Comparison of ENCODE assay signal across 8 cellular contexts in genomic region chr9:78121488-78121887, GRCh38.
A peak's percentile ranks its signal among the peaks of the same experiment; 100 is the strongest.
DNase-seq lines count a peak whose midpoint lies in the region; ATAC-seq, FAIRE-seq and TF ChIP-seq lines count a peak whose summit lies in the region.

No MANE protein-coding gene starts in this region.

- H3K4me1 ChIP-seq in SK-N-SH (ENCODE audit: control insufficient read depth in 1 of 2, insufficient read depth in 2 of 2, low read depth in 1 of 2, low read length in 1 of 2) (no peaks in the 10 kb centered on the region; a peak in 1 of 4 replicates), right atrium auricular region (no peaks in the 10 kb centered on the region), small intestine (ENCODE audit: control insufficient read depth in 2 of 2, insufficient read depth in 1 of 2, low read depth in 1 of 2, low read length in 1 of 2) (no peaks in the 10 kb centered on the region)

- H3K27me3 ChIP-seq in SK-N-SH (ENCODE audit: insufficient read depth), result no peaks in the 10 kb centered on the region
- no peaks in the 10 kb centered on the region for H3K27me3 ChIP-seq in right atrium auricular region
- no peaks in the 10 kb centered on the region for H3K27me3 ChIP-seq in small intestine (ENCODE audit: control insufficient read depth in 2 of 2, insufficient read depth in 2 of 2, low read length in 2 of 2)

- H3F3A ChIP-seq in SK-N-SH (replicated peaks; ENCODE audit: insufficient read depth), result no peaks in the 10 kb centered on the region

- H3K4me2 ChIP-seq in SK-N-SH, result no peak overlapping the region

- in situ Hi-C loops in Caki2 (cut with HindIII; ENCODE audit: low pct_unique_long_range_greater_than_20kb, low sequenced_read_pairs), result no loop called here

- no peak overlapping the region for H3K4me3 ChIP-seq in SK-N-SH (ENCODE audit: low read depth in 2 of 2, low read length in 1 of 2)
- no peak overlapping the region for H3K4me3 ChIP-seq in right atrium auricular region
- H3K4me3 ChIP-seq in small intestine (ENCODE audit: low read depth in 1 of 2, low read length in 2 of 2), result no peak overlapping the region

- H3K79me2 ChIP-seq in SK-N-SH (ENCODE audit: insufficient read depth), result no peaks in the 10 kb centered on the region

- no peak for FAIRE-seq in small intestine (lab: Jason Lieb, UNC)

- DNase-seq in Caki2 (ENCODE audit: low read depth) (peak; percentile 11), SK-N-SH (peak; percentile 39), anterior cingulate cortex (lab: John Stamatoyannopoulos, UW) (peak in 52 of 58 donors; percentile 3 to 82 (median 43)), right atrium auricular region (ENCODE audit: low spot score) (peak; percentile 70), small intestine (peak; percentile 48)

- TF ChIP-seq RAD21 in SK-N-SH (IDR thresholded peaks at IDR 0.05; ENCODE audit: low read length), result peak; percentile 89

- H3K27ac ChIP-seq in SK-N-SH (ENCODE audit: low read depth in 2 of 2, low read length in 1 of 2), result no peak overlapping the region
- no peak overlapping the region for H3K27ac ChIP-seq in right atrium auricular region
- H3K27ac ChIP-seq in small intestine (ENCODE audit: low read depth in 1 of 2, low read length in 1 of 2), result no peak overlapping the region

- WGBS in SK-N-SH (ENCODE audit: low lambda C conversion rate), result 35% methylated on average over 4 of the region's 4 CpGs
- 56 to 58% (median 57%) methylated on average over 4 of the region's 4 CpGs for WGBS in small intestine, 3 donors

- H3K9me3 ChIP-seq in SK-N-SH, result no peaks in the 10 kb centered on the region
- no peaks in the 10 kb centered on the region for H3K9me3 ChIP-seq in right atrium auricular region
- H3K9me3 ChIP-seq in small intestine (ENCODE audit: control insufficient read depth, low read depth), result no peaks in the 10 kb centered on the region

- no peaks in the 10 kb centered on the region for H3K36me3 ChIP-seq in SK-N-SH (replicated peaks in 1 of 2; ENCODE audit: control insufficient read depth in 1 of 2, insufficient read depth in 2 of 2, low read length in 1 of 2)
- no peaks in the 10 kb centered on the region for H3K36me3 ChIP-seq in right atrium auricular region
- H3K36me3 ChIP-seq in small intestine (ENCODE audit: control insufficient read depth in 2 of 2, insufficient read depth in 2 of 2, low read length in 2 of 2), result no peaks in the 10 kb centered on the region

- H2AFZ ChIP-seq in SK-N-SH (ENCODE audit: low read depth), result no peak overlapping the region

- H3K9me2 ChIP-seq in SK-N-SH, result no peaks in the 10 kb centered on the region

- H3K9ac ChIP-seq in SK-N-SH, result no peak overlapping the region

- no peaks in the 10 kb centered on the region for H4K20me1 ChIP-seq in SK-N-SH (ENCODE audit: insufficient read depth)

- no peak for TF ChIP-seq EP300 in SK-N-SH (IDR thresholded peaks at IDR 0.05; ENCODE audit: borderline replicate concordance in 1 of 2, low read depth in 1 of 2, low read length in 1 of 2)

- CTCF ChIA-PET in SK-N-SH (lab: Yijun Ruan, JAX), result interaction anchor here (0.8 to 4.9 kb wide), 16 partner anchors 8 to 955 kb away, joined by 3 to 26 read pairs (median 4); no protein-coding TSS in a partner anchor

- peak; percentile 64 for TF ChIP-seq CTCF in LNCAP (IDR thresholded peaks at IDR 0.05)
- TF ChIP-seq CTCF in SK-N-SH (IDR thresholded peaks at IDR 0.05), result peak; percentile 74
- TF ChIP-seq CTCF in right atrium auricular region (IDR thresholded peaks at IDR 0.05), result peak in 1 of 2 donors; percentile 62

- POLR2A ChIA-PET in SK-N-SH (lab: Yijun Ruan, JAX), result no interaction called here

- ATAC-seq in HG03280 (IDR thresholded peaks at IDR 0.05; ENCODE audit: unreplicated experiment) (no peak), GM18909 (IDR thresholded peaks at IDR 0.05; ENCODE audit: poor library complexity, unreplicated experiment) (no peak)

TF ChIP-seq in SK-N-SH, 30 proteins besides CTCF, POLR2A, EP300 and RAD21:
- TF ChIP-seq GATA2 (CRISPR knock-in tag; IDR thresholded peaks at IDR 0.05), result no peak
- peak; percentile 47 for TF ChIP-seq SMC3 (IDR thresholded peaks at IDR 0.05; ENCODE audit: low read depth, low read length)
- TF ChIP-seq TAF1 (IDR thresholded peaks at IDR 0.05; ENCODE audit: borderline replicate concordance, low read depth, low read length), result no peak
- no peak for TF ChIP-seq SIN3A (IDR thresholded peaks at IDR 0.05; ENCODE audit: borderline replicate concordance, low read depth, low read length)

Comparison
In these comparisons a context has a peak if more than half of its experiments do, and no peak if none do; other contexts are left out.
1. DNase-seq: peak in every context shown above with its lines; median percentile 70 in right atrium auricular region; 48 in small intestine; 43 in anterior cingulate cortex; 39 in SK-N-SH; 11 in Caki2.